12 cellular contexts compared by ENCODE assay signal in genomic region chr5:157324237-157324636, GRCh38. TPM values are rescaled to one million over a fixed set of nuclear protein-coding genes. Genes with fewer than 3 reads are reported as not detected.
DNase-seq lines count a peak whose midpoint lies in the region; ATAC-seq and TF ChIP-seq lines count a peak whose summit lies in the region.
"Had no signal": no experiment of that assay in that cellular context is flagged by ENCODE, and none has a peak within 500 bp of the region (broad histone marks: within the 10 kb centered on the region; RNA-seq: fewer than 3 reads in every experiment).

No MANE protein-coding gene starts in this region.

- no peak overlapping the region for H3K4me3 Mint-ChIP-seq in neural progenitor cell

- H3K9me3 ChIP-seq in neural progenitor cell (ENCODE audit: low read depth) (no peaks in the 10 kb centered on the region), adrenal gland (replicated peaks in 1 of 3) (no peaks in the 10 kb centered on the region)
- H3K9me3 ChIP-seq: prostate gland had no signal

- H3K27me3 Mint-ChIP-seq in neural progenitor cell (ENCODE audit: insufficient read depth, low read depth) = peaks cover 2% of the 10 kb centered on the region

- 89 to 97% (median 92%) methylated on average over 7 of the region's 7 CpGs for WGBS in adrenal gland, 4 donors

- H3K27me3 ChIP-seq in neural progenitor cell (no peaks in the 10 kb centered on the region), adrenal gland (no peaks in the 10 kb centered on the region)

- H3K4me1 ChIP-seq in neural progenitor cell (no peaks in the 10 kb centered on the region), adrenal gland (replicated peaks in 1 of 2) (no peaks in the 10 kb centered on the region)
- H3K4me1 ChIP-seq: prostate gland had no signal

- no peak for ATAC-seq in GM19395 (IDR thresholded peaks at IDR 0.05; ENCODE audit: unreplicated experiment)
- ATAC-seq: activated CD4-positive, CD25-positive, alpha-beta regulatory T cell treated with anti-CD3 and anti-CD28 coated beads, Interleukin-2, amount 50 U/mL, for 24 hours had no signal

- H3K79me2 ChIP-seq in neural progenitor cell (ENCODE audit: low read depth) = no peaks in the 10 kb centered on the region

- H3K27ac ChIP-seq in neural progenitor cell (no peak overlapping the region), adrenal gland (no peak overlapping the region)
- H3K27ac ChIP-seq: prostate gland had no signal

- H3K4me3 ChIP-seq in cardiac fibroblast (replicated peaks in 1 of 2; ENCODE audit: low read depth in 2 of 2, low read length in 2 of 2) = no peak overlapping the region
- H3K4me3 ChIP-seq in neural progenitor cell = no peak overlapping the region
- no peak overlapping the region for H3K4me3 ChIP-seq in adrenal gland
- H3K4me3 ChIP-seq: prostate gland had no signal

- peaks cover 14% of the 10 kb centered on the region for H3K4me1 Mint-ChIP-seq in neural progenitor cell

- peak; percentile 35 for TF ChIP-seq CTCF in cardiac fibroblast (IDR thresholded peaks at IDR 0.05; ENCODE audit: low read depth, low read length)
- TF ChIP-seq CTCF in neural progenitor cell (IDR thresholded peaks at IDR 0.05) = peak; percentile 47
- TF ChIP-seq CTCF in adrenal gland (IDR thresholded peaks at IDR 0.05) = peak in 1 of 6 experiments; percentile 25

- no peaks in the 10 kb centered on the region for H3K36me3 ChIP-seq in neural progenitor cell
- H3K36me3 ChIP-seq in adrenal gland (replicated peaks in 1 of 2) = peaks cover 0 to 15% of the 10 kb centered on the region in 2 donors
- H3K36me3 ChIP-seq: prostate gland had no signal

- H3K4me2 ChIP-seq in neural progenitor cell = no peak overlapping the region

- H3K36me3 Mint-ChIP-seq in neural progenitor cell = peaks cover 18% of the 10 kb centered on the region

- TF ChIP-seq POLR2A in adrenal gland (IDR thresholded peaks at IDR 0.05) = no peak

- no peak overlapping the region for H3K9ac ChIP-seq in neural progenitor cell

- peak; percentile 54 for DNase-seq in activated CD8-positive, alpha-beta memory T cell treated with anti-CD3 and anti-CD28 coated beads, Interleukin-2, amount 50 U/mL, for 48 hours
- DNase-seq in activated CD8-positive, alpha-beta memory T cell treated with anti-CD3 and anti-CD28 coated beads, Interleukin-2, amount 50 U/mL, for 4 hours = no peak
- peak; percentile 15 for DNase-seq in HT1080 (ENCODE audit: low read depth)
- DNase-seq in cardiac fibroblast (ENCODE audit: low read depth in 2 of 2) = peak in 1 of 2 donors; percentile 12
- no peak for DNase-seq in neural progenitor cell (ENCODE audit: low spot score)
- no peak for DNase-seq in glomerular visceral epithelial cell (ENCODE audit: extremely low spot score)
- DNase-seq in adrenal gland = no peak
- DNase-seq: central memory CD4-positive, alpha-beta T cell; COR-L47 had no signal

- H3F3A ChIP-seq in neural progenitor cell (ENCODE audit: low read depth) = peaks cover 6% of the 10 kb centered on the region

- no peak overlapping the region for H2AFZ ChIP-seq in neural progenitor cell (replicated peaks)

- H4K20me1 ChIP-seq in neural progenitor cell (ENCODE audit: low read depth) = no peaks in the 10 kb centered on the region

- H3K9me3 Mint-ChIP-seq in neural progenitor cell = no peaks in the 10 kb centered on the region

- no peak overlapping the region for H3K27ac Mint-ChIP-seq in neural progenitor cell

- intact Hi-C loops in adrenal gland (cut with DNase I) = loop anchor here in 1 of 2 donors (10.0 kb wide), 1 partner anchor 151 kb away; no protein-coding TSS in a partner anchor

RNA-seq across cellular contexts. Expression of gene CYFIP2, which starts 58.3 kb away (rescaled TPM):
- total RNA-seq in HT1080 (2014; rRNA removed; shearing (Covaris generic)) = 57.2 and 57.6 TPM in 2 replicates
- polyA plus RNA-seq in HT1080 (2015; cell fraction: cytosol; rRNA removed) = 65.7 and 68.8 TPM in 2 replicates
- 73.6 and 76.6 TPM in 2 replicates for polyA plus RNA-seq in HT1080 (2015; cell fraction: nucleus; rRNA removed)
- 70.2 and 125 TPM in 2 replicates for total RNA-seq in neural progenitor cell (ENCODE audit: low replicate concordance)
- total RNA-seq in adrenal gland = 10 to 100 TPM; 24.8 to 74.3 (median 54.8) TPM
- polyA plus RNA-seq in adrenal gland = 10 to 100 TPM; 32.6 to 63.6 (median 45.0) TPM

Comparison
In these comparisons a context has a peak if more than half of its experiments do, and no peak if none do; other contexts are left out.
1. DNase-seq: peak in activated CD8-positive, alpha-beta memory T cell treated with anti-CD3 and anti-CD28 coated beads, Interleukin-2, amount 50 U/mL, for 48 hours (single experiment) and HT1080 (single experiment); none in activated CD8-positive, alpha-beta memory T cell treated with anti-CD3 and anti-CD28 coated beads, Interleukin-2, amount 50 U/mL, for 4 hours (single experiment), neural progenitor cell (single experiment), glomerular visceral epithelial cell (single experiment) and adrenal gland (0 of 7).